In the genomic region with DNA sequence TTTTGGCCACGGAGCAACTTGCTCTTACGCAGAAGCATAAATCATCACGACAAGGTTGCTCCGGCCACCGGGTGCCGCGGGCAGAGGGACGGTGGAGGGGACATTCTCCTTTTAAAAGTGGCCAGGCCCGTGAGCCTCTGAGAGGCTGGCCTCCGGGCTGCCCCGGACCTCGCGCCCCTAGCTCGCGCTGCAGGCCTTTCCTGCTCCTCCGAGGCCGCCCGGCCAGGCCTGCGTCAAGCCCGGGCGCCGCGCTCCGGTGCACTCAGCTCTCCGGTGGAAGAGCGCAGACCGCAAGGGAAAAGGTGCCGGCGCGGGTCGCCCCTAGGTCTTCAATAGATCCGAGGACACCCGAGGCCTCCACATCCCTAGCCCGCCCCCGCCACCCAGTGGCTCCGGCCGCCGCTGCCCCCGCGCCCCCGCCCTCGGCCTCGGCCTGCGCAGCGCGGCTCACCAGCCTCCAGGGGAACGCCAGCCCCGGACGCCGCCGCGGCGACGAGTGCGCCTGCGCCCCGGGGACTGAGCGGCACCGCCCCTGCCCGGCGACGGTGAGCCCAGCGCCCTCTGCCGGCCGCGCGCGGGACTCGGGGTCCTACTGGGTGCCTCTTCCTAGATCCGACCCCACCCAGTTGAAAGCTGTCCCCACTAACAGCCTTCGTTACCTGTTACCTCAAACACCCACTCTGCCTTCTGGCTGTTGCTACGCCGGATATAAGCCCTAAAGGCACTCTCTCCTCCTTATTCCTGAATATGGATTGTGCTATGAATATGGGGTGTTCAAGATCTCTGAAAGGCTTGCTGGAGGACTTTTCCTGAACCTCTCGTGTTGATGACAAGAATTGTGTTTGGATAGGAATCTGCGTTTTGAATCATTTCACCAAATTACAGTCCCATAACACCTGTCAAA, we compare ENCODE assay signal across 8 cellular contexts. TPM values are rescaled to one million over a fixed set of nuclear protein-coding genes. Genes with fewer than 3 reads are reported as not detected.
DNase-seq lines count a peak whose midpoint lies in the region; ATAC-seq and TF ChIP-seq lines count a peak whose summit lies in the region.

TSS of gene LYRM9 (minus strand) at position 500 of the 904 bp plus-strand sequence. CDS start 10,671 bp downstream, outside the sequence.

- peaks cover 7% of the 10 kb centered on the region for H3K27me3 Mint-ChIP-seq in IgD-negative memory B cell

- peak within 1 kb of the TSS; percentile 83 to 95 (median 93) for H3K4me3 Mint-ChIP-seq in IgD-negative memory B cell

- H3K27ac ChIP-seq in esophagus muscularis mucosa (replicated peaks in 1 of 4): peak within 1 kb of the TSS; percentile 84 to 89 (median 86)

- peaks cover 13 to 24% (median 24%) of the 10 kb centered on the region in 3 donors for H3K4me1 Mint-ChIP-seq in IgD-negative memory B cell

- TF ChIP-seq EP300 in esophagus muscularis mucosa (IDR thresholded peaks at IDR 0.05): no peak

- whole genome bisulfite sequencing in esophagus muscularis mucosa: 2% methylated on average over 36 of the region's 75 CpGs

- peak; percentile 94 for DNase-seq in DMS153 treated with DMSO at 0.1 percent for 48 hours (lab: John Stamatoyannopoulos, UW; ENCODE audit: unreplicated experiment)
- DNase-seq in OCI-M2 (lab: John Stamatoyannopoulos, UW; ENCODE audit: unreplicated experiment): peak; percentile 25
- DNase-seq in activated T-cell treated with anti-CD3 and anti-CD28 coated beads, Interleukin-2, amount 50 U/mL, for 48 hours: peak; percentile 92 to 95
- peak; percentile 93 for DNase-seq in esophagus muscularis mucosa (ENCODE audit: extremely low spot score)
- DNase-seq in myocyte (ENCODE audit: low read depth): peak; percentile 87
- DNase-seq in stimulated activated CD8-positive, alpha-beta memory T cell treated with anti-CD3 and anti-CD28 coated beads, Interleukin-7, amount 100 ng/mL, for 48 hours (ENCODE audit: extremely low read depth in 1 of 2, low read depth in 1 of 2): peak; percentile 82 to 89

- no peaks in the 10 kb centered on the region for H3K9me3 ChIP-seq in esophagus muscularis mucosa

- no peak for TF ChIP-seq POLR2A in esophagus muscularis mucosa (IDR thresholded peaks at IDR 0.05; ENCODE audit: low read depth)

- peak; percentile 84 to 98 (median 87) for TF ChIP-seq CTCF in esophagus muscularis mucosa (IDR thresholded peaks at IDR 0.05)

- H3K4me3 ChIP-seq in esophagus muscularis mucosa: peak within 1 kb of the TSS; percentile 69 to 89 (median 80)

- no peaks in the 10 kb centered on the region for H3K9me3 Mint-ChIP-seq in IgD-negative memory B cell

- no peaks in the 10 kb centered on the region for H3K36me3 ChIP-seq in esophagus muscularis mucosa

- intact Hi-C loops in esophagus muscularis mucosa (cut with DNase I): loop anchor here (5.0 to 10.0 kb wide), 2 partner anchors 86 to 152 kb away; partner anchors contain the start of gene NLK

- H3K36me3 Mint-ChIP-seq in IgD-negative memory B cell: peaks cover 2% of the 10 kb centered on the region

- H3K27me3 ChIP-seq in esophagus muscularis mucosa: peaks cover 0 to 12% (median 0%) of the 10 kb centered on the region in 4 donors

- ATAC-seq in GM21526 (IDR thresholded peaks at IDR 0.05; ENCODE audit: low FRiP score, unreplicated experiment): peak; percentile 85

- H3K27ac Mint-ChIP-seq in IgD-negative memory B cell: peak within 1 kb of the TSS; percentile 53 to 91 (median 90)

- H3K4me1 ChIP-seq in esophagus muscularis mucosa: peaks cover 3 to 34% (median 27%) of the 10 kb centered on the region in 4 donors

RNA-seq across cellular contexts. Expression of gene LYRM9, which starts in this region (rescaled TPM):
- 16.4 TPM for polyA plus RNA-seq in IgD-negative memory B cell
- total RNA-seq in esophagus muscularis mucosa (10 to 100 TPM in 3 of 4 donors, 1 to 10 TPM in 1; 5.0 to 21.6 (median 16.7) TPM), myocyte (20.1 and 20.2 TPM in 2 replicates)
- 16.9 TPM for polyA plus RNA-seq in myocyte (2012)

Comparison
In these comparisons a context has a peak if more than half of its experiments do, and no peak if none do; other contexts are left out.
1. Peak in every context shown above with its lines: DNase-seq, ATAC-seq, H3K4me3 ChIP-seq and H3K27ac ChIP-seq.
2. DNase-seq: peak in every context shown above with its lines; median percentile 94 in DMS153 treated with DMSO at 0.1 percent for 48 hours; 94 in activated T-cell treated with anti-CD3 and anti-CD28 coated beads, Interleukin-2, amount 50 U/mL, for 48 hours; 93 in esophagus muscularis mucosa; 87 in myocyte; 86 in stimulated activated CD8-positive, alpha-beta memory T cell treated with anti-CD3 and anti-CD28 coated beads, Interleukin-7, amount 100 ng/mL, for 48 hours; 25 in OCI-M2.